In the genomic region with DNA sequence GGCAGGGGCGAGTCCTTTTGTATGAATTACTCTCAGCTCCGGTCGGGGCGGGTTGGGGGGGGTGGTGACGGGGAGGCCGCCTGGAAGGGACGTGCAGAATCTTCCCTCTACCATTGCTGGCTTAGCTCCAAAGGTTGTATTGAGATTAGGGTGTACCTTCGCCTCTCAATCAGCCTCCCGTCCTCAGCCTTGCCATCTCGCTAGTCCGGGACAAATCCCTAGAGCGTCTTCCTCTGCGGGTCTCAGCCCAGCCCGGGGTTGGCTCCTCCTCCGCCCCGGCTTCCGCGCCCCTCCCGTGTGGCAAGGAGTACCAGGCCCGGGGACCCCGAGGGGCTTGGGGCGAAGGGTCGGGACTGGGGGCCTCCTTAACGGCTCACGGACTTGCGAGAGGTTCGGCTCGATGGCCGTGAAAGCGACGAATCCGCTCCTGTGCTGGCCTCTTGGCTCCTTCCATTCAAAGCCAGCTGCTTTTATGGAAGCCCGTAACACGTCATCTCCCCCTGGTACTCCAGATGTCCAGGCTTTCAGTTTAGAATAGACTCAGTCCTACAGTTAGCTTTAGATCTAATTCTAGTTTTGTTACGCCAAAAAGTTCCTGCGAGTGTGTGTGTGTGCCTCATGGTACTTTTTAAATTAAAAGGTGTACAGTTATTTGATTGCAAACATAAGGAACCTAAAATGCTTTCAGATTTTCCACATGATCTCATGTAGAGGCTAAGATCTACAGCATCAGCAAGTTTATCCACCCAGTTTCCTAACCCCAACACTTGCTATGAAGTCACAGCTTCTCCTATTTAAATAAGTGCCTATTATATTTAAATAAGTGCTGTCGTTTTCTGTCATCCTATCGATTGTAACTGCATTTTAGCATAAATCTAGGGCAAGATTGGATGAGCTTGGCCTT, we compare ENCODE assay signal across 1 cellular context.
TF ChIP-seq lines count a peak whose summit lies in the region.

No MANE protein-coding gene starts in this region.

TF ChIP-seq in HEK293, 187 proteins besides CTCF, POLR2A, EP300 and RAD21 (continued from another document and continues in another):
- TF ChIP-seq, protein P1, sequence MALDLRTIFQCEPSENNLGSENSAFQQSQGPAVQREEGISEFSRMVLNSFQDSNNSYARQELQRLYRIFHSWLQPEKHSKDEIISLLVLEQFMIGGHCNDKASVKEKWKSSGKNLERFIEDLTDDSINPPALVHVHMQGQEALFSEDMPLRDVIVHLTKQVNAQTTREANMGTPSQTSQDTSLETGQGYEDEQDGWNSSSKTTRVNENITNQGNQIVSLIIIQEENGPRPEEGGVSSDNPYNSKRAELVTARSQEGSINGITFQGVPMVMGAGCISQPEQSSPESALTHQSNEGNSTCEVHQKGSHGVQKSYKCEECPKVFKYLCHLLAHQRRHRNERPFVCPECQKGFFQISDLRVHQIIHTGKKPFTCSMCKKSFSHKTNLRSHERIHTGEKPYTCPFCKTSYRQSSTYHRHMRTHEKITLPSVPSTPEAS (tag by site-specific recombination; IDR thresholded peaks at IDR 0.05): no peak
- TF ChIP-seq ZNF596 (tag by site-specific recombination; IDR thresholded peaks at IDR 0.05) (peak; percentile 47; the same call in 1 of the 2 replicates), ZNF211 (tag by site-specific recombination; IDR thresholded peaks at IDR 0.05; ENCODE audit: low read depth) (no peak), ZNF394 (tag by site-specific recombination; IDR thresholded peaks at IDR 0.05; ENCODE audit: borderline replicate concordance) (peak; percentile 63; the same call in 1 of the 2 replicates), ZNF266 (tag by site-specific recombination; IDR thresholded peaks at IDR 0.05; ENCODE audit: low read depth) (no peak), ZNF274 (IDR thresholded peaks at IDR 0.05; ENCODE audit: low read length) (no peak), ZNF274 (tag by site-specific recombination; IDR thresholded peaks at IDR 0.05; ENCODE audit: borderline replicate concordance) (no peak), PRDM1 (tag by site-specific recombination; IDR thresholded peaks at IDR 0.05) (no peak), ZNF514 (tag by site-specific recombination; IDR thresholded peaks at IDR 0.05) (no peak), ZNF558 (tag by site-specific recombination; IDR thresholded peaks at IDR 0.05) (no peak), ZBTB1 (tag by site-specific recombination; IDR thresholded peaks at IDR 0.05) (no peak), ZNF23 (tag by site-specific recombination; IDR thresholded peaks at IDR 0.05; ENCODE audit: borderline replicate concordance) (no peak), ZNF121 (tag by site-specific recombination; IDR thresholded peaks at IDR 0.05) (no peak), ZNF239 (tag by site-specific recombination; IDR thresholded peaks at IDR 0.05) (no peak), ZNF341 (tag by site-specific recombination; IDR thresholded peaks at IDR 0.05; ENCODE audit: low read depth) (no peak), ZBTB7A (tag by site-specific recombination; IDR thresholded peaks at IDR 0.05; ENCODE audit: low read depth) (no peak), ZNF571 (tag by site-specific recombination; IDR thresholded peaks at IDR 0.05) (no peak), ZNF529 (tag by site-specific recombination; IDR thresholded peaks at IDR 0.05; ENCODE audit: insufficient replicate concordance) (no peak), ZFHX2 (tag by site-specific recombination; conservative IDR thresholded peaks at IDR 0.05) (no peak), TRIM28 (IDR thresholded peaks at IDR 0.05; ENCODE audit: borderline replicate concordance, low read length) (no peak; the same call in 1 of the 2 replicates), ZNF624 (tag by site-specific recombination; IDR thresholded peaks at IDR 0.05) (no peak), ZNF24 (tag by site-specific recombination; IDR thresholded peaks at IDR 0.05) (no peak), ZFP3 (tag by site-specific recombination; IDR thresholded peaks at IDR 0.05; ENCODE audit: low read depth) (no peak), ZNF132 (tag by site-specific recombination; IDR thresholded peaks at IDR 0.05; ENCODE audit: borderline replicate concordance) (no peak), ZNF629 (tag by site-specific recombination; IDR thresholded peaks at IDR 0.05) (peak; percentile 77), ZNF10 (tag by site-specific recombination; IDR thresholded peaks at IDR 0.05) (no peak), ZFP37 (tag by site-specific recombination; IDR thresholded peaks at IDR 0.05) (peak; percentile 79; the same call in 1 of the 2 replicates)
- TF ChIP-seq, protein P2, sequence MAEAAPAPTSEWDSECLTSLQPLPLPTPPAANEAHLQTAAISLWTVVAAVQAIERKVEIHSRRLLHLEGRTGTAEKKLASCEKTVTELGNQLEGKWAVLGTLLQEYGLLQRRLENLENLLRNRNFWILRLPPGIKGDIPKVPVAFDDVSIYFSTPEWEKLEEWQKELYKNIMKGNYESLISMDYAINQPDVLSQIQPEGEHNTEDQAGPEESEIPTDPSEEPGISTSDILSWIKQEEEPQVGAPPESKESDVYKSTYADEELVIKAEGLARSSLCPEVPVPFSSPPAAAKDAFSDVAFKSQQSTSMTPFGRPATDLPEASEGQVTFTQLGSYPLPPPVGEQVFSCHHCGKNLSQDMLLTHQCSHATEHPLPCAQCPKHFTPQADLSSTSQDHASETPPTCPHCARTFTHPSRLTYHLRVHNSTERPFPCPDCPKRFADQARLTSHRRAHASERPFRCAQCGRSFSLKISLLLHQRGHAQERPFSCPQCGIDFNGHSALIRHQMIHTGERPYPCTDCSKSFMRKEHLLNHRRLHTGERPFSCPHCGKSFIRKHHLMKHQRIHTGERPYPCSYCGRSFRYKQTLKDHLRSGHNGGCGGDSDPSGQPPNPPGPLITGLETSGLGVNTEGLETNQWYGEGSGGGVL (tag by site-specific recombination; IDR thresholded peaks at IDR 0.05): peak; percentile 77
- TF ChIP-seq, protein P3, sequence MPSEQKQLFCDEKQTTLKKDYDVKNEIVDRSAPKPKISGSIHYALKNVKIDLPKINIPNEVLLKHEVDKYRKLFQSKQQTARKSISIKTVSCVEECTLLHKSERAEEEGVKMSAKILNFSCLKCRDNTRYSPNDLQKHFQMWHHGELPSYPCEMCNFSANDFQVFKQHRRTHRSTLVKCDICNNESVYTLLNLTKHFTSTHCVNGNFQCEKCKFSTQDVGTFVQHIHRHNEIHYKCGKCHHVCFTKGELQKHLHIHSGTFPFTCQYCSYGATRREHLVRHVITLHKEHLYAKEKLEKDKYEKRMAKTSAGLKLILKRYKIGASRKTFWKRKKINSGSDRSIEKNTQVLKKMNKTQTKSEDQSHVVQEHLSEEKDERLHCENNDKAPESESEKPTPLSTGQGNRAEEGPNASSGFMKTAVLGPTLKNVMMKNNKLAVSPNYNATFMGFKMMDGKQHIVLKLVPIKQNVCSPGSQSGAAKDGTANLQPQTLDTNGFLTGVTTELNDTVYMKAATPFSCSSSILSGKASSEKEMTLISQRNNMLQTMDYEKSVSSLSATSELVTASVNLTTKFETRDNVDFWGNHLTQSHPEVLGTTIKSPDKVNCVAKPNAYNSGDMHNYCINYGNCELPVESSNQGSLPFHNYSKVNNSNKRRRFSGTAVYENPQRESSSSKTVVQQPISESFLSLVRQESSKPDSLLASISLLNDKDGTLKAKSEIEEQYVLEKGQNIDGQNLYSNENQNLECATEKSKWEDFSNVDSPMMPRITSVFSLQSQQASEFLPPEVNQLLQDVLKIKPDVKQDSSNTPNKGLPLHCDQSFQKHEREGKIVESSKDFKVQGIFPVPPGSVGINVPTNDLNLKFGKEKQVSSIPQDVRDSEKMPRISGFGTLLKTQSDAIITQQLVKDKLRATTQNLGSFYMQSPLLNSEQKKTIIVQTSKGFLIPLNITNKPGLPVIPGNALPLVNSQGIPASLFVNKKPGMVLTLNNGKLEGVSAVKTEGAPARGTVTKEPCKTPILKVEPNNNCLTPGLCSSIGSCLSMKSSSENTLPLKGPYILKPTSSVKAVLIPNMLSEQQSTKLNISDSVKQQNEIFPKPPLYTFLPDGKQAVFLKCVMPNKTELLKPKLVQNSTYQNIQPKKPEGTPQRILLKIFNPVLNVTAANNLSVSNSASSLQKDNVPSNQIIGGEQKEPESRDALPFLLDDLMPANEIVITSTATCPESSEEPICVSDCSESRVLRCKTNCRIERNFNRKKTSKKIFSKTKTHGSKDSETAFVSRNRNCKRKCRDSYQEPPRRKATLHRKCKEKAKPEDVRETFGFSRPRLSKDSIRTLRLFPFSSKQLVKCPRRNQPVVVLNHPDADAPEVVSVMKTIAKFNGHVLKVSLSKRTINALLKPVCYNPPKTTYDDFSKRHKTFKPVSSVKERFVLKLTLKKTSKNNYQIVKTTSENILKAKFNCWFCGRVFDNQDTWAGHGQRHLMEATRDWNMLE (tag by site-specific recombination; conservative IDR thresholded peaks at IDR 0.05; ENCODE audit: low read depth): no peak
- TF ChIP-seq, protein P4, sequence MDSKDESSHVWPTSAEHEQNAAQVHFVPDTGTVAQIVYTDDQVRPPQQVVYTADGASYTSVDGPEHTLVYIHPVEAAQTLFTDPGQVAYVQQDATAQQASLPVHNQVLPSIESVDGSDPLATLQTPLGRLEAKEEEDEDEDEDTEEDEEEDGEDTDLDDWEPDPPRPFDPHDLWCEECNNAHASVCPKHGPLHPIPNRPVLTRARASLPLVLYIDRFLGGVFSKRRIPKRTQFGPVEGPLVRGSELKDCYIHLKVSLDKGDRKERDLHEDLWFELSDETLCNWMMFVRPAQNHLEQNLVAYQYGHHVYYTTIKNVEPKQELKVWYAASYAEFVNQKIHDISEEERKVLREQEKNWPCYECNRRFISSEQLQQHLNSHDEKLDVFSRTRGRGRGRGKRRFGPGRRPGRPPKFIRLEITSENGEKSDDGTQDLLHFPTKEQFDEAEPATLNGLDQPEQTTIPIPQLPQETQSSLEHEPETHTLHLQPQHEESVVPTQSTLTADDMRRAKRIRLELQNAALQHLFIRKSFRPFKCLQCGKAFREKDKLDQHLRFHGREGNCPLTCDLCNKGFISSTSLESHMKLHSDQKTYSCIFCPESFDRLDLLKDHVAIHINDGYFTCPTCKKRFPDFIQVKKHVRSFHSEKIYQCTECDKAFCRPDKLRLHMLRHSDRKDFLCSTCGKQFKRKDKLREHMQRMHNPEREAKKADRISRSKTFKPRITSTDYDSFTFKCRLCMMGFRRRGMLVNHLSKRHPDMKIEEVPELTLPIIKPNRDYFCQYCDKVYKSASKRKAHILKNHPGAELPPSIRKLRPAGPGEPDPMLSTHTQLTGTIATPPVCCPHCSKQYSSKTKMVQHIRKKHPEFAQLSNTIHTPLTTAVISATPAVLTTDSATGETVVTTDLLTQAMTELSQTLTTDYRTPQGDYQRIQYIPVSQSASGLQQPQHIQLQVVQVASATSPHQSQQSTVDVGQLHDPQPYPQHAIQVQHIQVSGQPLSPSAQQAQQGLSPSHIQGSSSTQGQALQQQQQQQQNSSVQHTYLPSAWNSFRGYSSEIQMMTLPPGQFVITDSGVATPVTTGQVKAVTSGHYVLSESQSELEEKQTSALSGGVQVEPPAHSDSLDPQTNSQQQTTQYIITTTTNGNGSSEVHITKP (tag by site-specific recombination; IDR thresholded peaks at IDR 0.05): peak; percentile 91
- TF ChIP-seq, protein P5, sequence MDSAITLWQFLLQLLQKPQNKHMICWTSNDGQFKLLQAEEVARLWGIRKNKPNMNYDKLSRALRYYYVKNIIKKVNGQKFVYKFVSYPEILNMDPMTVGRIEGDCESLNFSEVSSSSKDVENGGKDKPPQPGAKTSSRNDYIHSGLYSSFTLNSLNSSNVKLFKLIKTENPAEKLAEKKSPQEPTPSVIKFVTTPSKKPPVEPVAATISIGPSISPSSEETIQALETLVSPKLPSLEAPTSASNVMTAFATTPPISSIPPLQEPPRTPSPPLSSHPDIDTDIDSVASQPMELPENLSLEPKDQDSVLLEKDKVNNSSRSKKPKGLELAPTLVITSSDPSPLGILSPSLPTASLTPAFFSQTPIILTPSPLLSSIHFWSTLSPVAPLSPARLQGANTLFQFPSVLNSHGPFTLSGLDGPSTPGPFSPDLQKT (IDR thresholded peaks at IDR 0.05; ENCODE audit: borderline replicate concordance, low read depth, low read length): no peak
- TF ChIP-seq, protein P6, sequence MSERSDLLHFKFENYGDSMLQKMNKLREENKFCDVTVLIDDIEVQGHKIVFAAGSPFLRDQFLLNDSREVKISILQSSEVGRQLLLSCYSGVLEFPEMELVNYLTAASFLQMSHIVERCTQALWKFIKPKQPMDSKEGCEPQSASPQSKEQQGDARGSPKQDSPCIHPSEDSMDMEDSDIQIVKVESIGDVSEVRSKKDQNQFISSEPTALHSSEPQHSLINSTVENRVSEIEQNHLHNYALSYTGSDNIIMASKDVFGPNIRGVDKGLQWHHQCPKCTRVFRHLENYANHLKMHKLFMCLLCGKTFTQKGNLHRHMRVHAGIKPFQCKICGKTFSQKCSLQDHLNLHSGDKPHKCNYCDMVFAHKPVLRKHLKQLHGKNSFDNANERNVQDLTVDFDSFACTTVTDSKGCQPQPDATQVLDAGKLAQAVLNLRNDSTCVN (tag by site-specific recombination; optimal IDR thresholded peaks at IDR 0.05): no peak
- TF ChIP-seq, protein P7, sequence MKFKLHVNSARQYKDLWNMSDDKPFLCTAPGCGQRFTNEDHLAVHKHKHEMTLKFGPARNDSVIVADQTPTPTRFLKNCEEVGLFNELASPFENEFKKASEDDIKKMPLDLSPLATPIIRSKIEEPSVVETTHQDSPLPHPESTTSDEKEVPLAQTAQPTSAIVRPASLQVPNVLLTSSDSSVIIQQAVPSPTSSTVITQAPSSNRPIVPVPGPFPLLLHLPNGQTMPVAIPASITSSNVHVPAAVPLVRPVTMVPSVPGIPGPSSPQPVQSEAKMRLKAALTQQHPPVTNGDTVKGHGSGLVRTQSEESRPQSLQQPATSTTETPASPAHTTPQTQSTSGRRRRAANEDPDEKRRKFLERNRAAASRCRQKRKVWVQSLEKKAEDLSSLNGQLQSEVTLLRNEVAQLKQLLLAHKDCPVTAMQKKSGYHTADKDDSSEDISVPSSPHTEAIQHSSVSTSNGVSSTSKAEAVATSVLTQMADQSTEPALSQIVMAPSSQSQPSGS (tag by site-specific recombination; IDR thresholded peaks at IDR 0.05; ENCODE audit: low read depth): no peak
- TF ChIP-seq, protein P8, sequence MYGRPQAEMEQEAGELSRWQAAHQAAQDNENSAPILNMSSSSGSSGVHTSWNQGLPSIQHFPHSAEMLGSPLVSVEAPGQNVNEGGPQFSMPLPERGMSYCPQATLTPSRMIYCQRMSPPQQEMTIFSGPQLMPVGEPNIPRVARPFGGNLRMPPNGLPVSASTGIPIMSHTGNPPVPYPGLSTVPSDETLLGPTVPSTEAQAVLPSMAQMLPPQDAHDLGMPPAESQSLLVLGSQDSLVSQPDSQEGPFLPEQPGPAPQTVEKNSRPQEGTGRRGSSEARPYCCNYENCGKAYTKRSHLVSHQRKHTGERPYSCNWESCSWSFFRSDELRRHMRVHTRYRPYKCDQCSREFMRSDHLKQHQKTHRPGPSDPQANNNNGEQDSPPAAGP (tag by site-specific recombination; IDR thresholded peaks at IDR 0.05): peak; percentile 44
- TF ChIP-seq, protein P9, sequence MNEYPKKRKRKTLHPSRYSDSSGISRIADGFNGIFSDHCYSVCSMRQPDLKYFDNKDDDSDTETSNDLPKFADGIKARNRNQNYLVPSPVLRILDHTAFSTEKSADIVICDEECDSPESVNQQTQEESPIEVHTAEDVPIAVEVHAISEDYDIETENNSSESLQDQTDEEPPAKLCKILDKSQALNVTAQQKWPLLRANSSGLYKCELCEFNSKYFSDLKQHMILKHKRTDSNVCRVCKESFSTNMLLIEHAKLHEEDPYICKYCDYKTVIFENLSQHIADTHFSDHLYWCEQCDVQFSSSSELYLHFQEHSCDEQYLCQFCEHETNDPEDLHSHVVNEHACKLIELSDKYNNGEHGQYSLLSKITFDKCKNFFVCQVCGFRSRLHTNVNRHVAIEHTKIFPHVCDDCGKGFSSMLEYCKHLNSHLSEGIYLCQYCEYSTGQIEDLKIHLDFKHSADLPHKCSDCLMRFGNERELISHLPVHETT (tag by site-specific recombination; IDR thresholded peaks at IDR 0.05): no peak
